In the genomic region with DNA sequence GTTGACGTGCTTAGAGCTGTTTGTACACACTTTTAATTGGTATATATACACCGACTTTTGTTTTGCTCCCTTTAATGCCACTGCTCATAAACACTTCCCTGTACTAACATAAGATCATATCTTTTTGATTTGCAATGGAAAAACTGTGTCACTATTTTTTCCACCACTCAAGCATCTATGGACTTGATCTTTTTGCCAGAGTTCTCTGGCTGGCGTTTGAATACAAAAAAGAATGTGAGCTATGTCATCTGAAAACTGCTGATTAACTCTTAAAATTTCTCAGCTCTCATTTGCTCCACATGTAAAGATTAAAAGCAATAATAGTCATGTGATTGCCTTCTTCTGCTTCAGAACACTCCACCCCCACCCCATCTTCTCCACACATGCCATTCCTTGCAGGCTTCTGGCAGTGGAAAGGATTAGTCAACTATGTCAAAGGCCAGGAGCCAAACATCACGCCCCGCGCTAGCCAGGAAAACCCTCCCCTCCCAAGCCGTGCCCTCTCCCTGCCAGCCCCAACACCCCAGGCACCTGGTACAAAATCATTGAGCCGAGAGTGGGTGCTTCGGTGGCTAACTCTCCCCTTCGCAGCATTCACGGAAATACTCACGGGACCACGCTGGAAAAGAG, we compare ENCODE assay signal across 8 cellular contexts.
DNase-seq lines count a peak whose midpoint lies in the region; ATAC-seq and TF ChIP-seq lines count a peak whose summit lies in the region.

No MANE protein-coding gene starts in this region.

- H3K27me3 ChIP-seq in body of pancreas (no peaks in the 10 kb centered on the region), right lobe of liver (no peaks in the 10 kb centered on the region)

- peaks cover 55% of the 10 kb centered on the region for H3K4me1 Mint-ChIP-seq in activated T-cell treated with anti-CD3 and anti-CD28 coated beads, Interleukin-2, amount 50 U/mL, for 4 hours (ENCODE audit: low read depth)

- H3K27ac ChIP-seq in body of pancreas (no peak overlapping the region), right lobe of liver (no peak overlapping the region)

- DNase-seq in activated T-cell treated with anti-CD3 and anti-CD28 coated beads, Interleukin-2, amount 50 U/mL, for 4 hours = no peak
- DNase-seq in activated T-cell treated with anti-CD3 and anti-CD28 coated beads for 4 hours (no peak), body of pancreas (peak in 2 of 4 donors; percentile 11 to 54), right lobe of liver (peak in 2 of 3 donors; percentile 44 to 49), ureter (ENCODE audit: low spot score) (peak; percentile 72), NCI-H128 (lab: John Stamatoyannopoulos, UW; ENCODE audit: unreplicated experiment) (no peak), Ammon's horn (ENCODE audit: low spot score) (no peak), NOMO-1 treated with DMSO at 0.1 percent for 48 hours (lab: John Stamatoyannopoulos, UW; ENCODE audit: unreplicated experiment) (no peak)

- H3K4me3 Mint-ChIP-seq in activated T-cell treated with anti-CD3 and anti-CD28 coated beads, Interleukin-2, amount 50 U/mL, for 4 hours = no peak overlapping the region

- peak; percentile 16 to 29 for ATAC-seq in activated T-cell treated with anti-CD3 and anti-CD28 coated beads, Interleukin-2, amount 50 U/mL, for 4 hours
- ATAC-seq in body of pancreas (peak; percentile 42), right lobe of liver (peak in 1 of 4 donors; percentile 51)

- WGBS in body of pancreas, 2 donors = 42 to 44% methylated on average over 13 of the region's 13 CpGs
- WGBS in right lobe of liver (ENCODE audit: insufficient coverage, low coverage, low lambda C conversion rate, missing lambda C conversion rate) = 40% methylated on average over 9 of the region's 13 CpGs

- H3K9me3 Mint-ChIP-seq in activated T-cell treated with anti-CD3 and anti-CD28 coated beads, Interleukin-2, amount 50 U/mL, for 4 hours = no peaks in the 10 kb centered on the region

- H3K4me3 ChIP-seq in body of pancreas (no peak overlapping the region), right lobe of liver (no peak overlapping the region)

- no peaks in the 10 kb centered on the region for H3K36me3 Mint-ChIP-seq in activated T-cell treated with anti-CD3 and anti-CD28 coated beads, Interleukin-2, amount 50 U/mL, for 4 hours (ENCODE audit: insufficient read depth)

- intact Hi-C loops in body of pancreas (cut with DNase I) = no loop called here
- intact Hi-C loops in right lobe of liver (cut with DNase I) = no loop called here

- no peak for TF ChIP-seq CTCF in body of pancreas (IDR thresholded peaks at IDR 0.05)
- TF ChIP-seq CTCF in right lobe of liver (IDR thresholded peaks at IDR 0.05) = no peak

- TF ChIP-seq POLR2A in body of pancreas (IDR thresholded peaks at IDR 0.05) (no peak), right lobe of liver (IDR thresholded peaks at IDR 0.05) (no peak)

- H3K4me1 ChIP-seq in body of pancreas = peaks cover 17% of the 10 kb centered on the region
- H3K4me1 ChIP-seq in right lobe of liver = no peaks in the 10 kb centered on the region

- no peaks in the 10 kb centered on the region for H3K27me3 Mint-ChIP-seq in activated T-cell treated with anti-CD3 and anti-CD28 coated beads, Interleukin-2, amount 50 U/mL, for 4 hours (ENCODE audit: low read depth)

- H3K36me3 ChIP-seq in body of pancreas (replicated peaks in 1 of 2; ENCODE audit: insufficient read depth in 1 of 2, low read depth in 2 of 2) (no peaks in the 10 kb centered on the region), right lobe of liver (no peaks in the 10 kb centered on the region)

- H3K9me3 ChIP-seq in body of pancreas = no peaks in the 10 kb centered on the region
- H3K9me3 ChIP-seq in right lobe of liver = no peaks in the 10 kb centered on the region

Comparison
In these comparisons a context has a peak if more than half of its experiments do, and no peak if none do; other contexts are left out.
1. DNase-seq: peak in right lobe of liver (2 of 3) and ureter (single experiment); none in activated T-cell treated with anti-CD3 and anti-CD28 coated beads, Interleukin-2, amount 50 U/mL, for 4 hours (single experiment), activated T-cell treated with anti-CD3 and anti-CD28 coated beads for 4 hours (single experiment), NCI-H128 (single experiment), Ammon's horn (single experiment) and NOMO-1 treated with DMSO at 0.1 percent for 48 hours (single experiment).